1 cellular context compared by ENCODE assay signal in genomic region chr5:151068571-151069197, GRCh38.
A peak's percentile ranks its signal among the peaks of the same experiment; 100 is the strongest.
TF ChIP-seq lines count a peak whose summit lies in the region.

No MANE protein-coding gene starts in this region.

TF ChIP-seq in GM12878, 131 proteins besides CTCF, POLR2A, EP300 and RAD21 (continued from another document and continues in another):
- no peak for TF ChIP-seq E2F4 (IDR thresholded peaks at IDR 0.05; ENCODE audit: low read depth, low read length)
- TF ChIP-seq BACH1 (IDR thresholded peaks at IDR 0.05; ENCODE audit: borderline replicate concordance), result 0 out of 2 replicates have a peak, but pooled peaks have one; percentile 23
- no peak for TF ChIP-seq TCF7 (IDR thresholded peaks at IDR 0.05; ENCODE audit: borderline replicate concordance)
- no peak for TF ChIP-seq ZBTB33 (IDR thresholded peaks at IDR 0.05)
- no peak for TF ChIP-seq ASH2L (IDR thresholded peaks at IDR 0.05; ENCODE audit: borderline replicate concordance, low read depth)
- no peak for TF ChIP-seq CUX1 (IDR thresholded peaks at IDR 0.05; ENCODE audit: insufficient replicate concordance, low read depth, low read length)
- TF ChIP-seq WRNIP1 (IDR thresholded peaks at IDR 0.05; ENCODE audit: borderline replicate concordance, low read depth, low read length), result no peak
- TF ChIP-seq IRF3 (IDR thresholded peaks at IDR 0.05), result no peak
- TF ChIP-seq MEF2B (IDR thresholded peaks at IDR 0.05; ENCODE audit: partially characterized antibody, poor library complexity, severe bottlenecking), result peak; percentile 52
- no peak for TF ChIP-seq ZNF687 (IDR thresholded peaks at IDR 0.05)
- TF ChIP-seq HCFC1 (IDR thresholded peaks at IDR 0.05; ENCODE audit: low read length), result no peak
- TF ChIP-seq ZNF217 (IDR thresholded peaks at IDR 0.05), result no peak
- TF ChIP-seq TARDBP (IDR thresholded peaks at IDR 0.05; ENCODE audit: borderline replicate concordance), result no peak
- no peak for TF ChIP-seq TAF1 (IDR thresholded peaks at IDR 0.05; ENCODE audit: borderline replicate concordance, low read depth, low read length)
- TF ChIP-seq HDGF (IDR thresholded peaks at IDR 0.05), result no peak; the same call in 1 of the 2 replicates
- TF ChIP-seq HDAC6 (IDR thresholded peaks at IDR 0.05; ENCODE audit: unreplicated experiment), result no peak
- TF ChIP-seq CBX3 (IDR thresholded peaks at IDR 0.05; ENCODE audit: borderline replicate concordance, low read depth), result no peak
- no peak for TF ChIP-seq SREBF1 (IDR thresholded peaks at IDR 0.05; ENCODE audit: low read length)
- no peak for TF ChIP-seq IRF5 (IDR thresholded peaks at IDR 0.05; ENCODE audit: borderline replicate concordance)
- TF ChIP-seq IKZF1 (conservative IDR thresholded peaks at IDR 0.05), result peak; percentile 54
- TF ChIP-seq EGR1 (IDR thresholded peaks at IDR 0.05; ENCODE audit: borderline replicate concordance in 1 of 2, low read depth in 2 of 2, low read length in 2 of 2), result 0 out of 3 replicates have a peak, but pooled peaks of 1 of the 2 experiments have one; percentile 16
- peak; percentile 32; the same call in 1 of the 2 replicates for TF ChIP-seq PAX5 (IDR thresholded peaks at IDR 0.05; ENCODE audit: borderline replicate concordance, low read depth, low read length)
- TF ChIP-seq SMC3 (IDR thresholded peaks at IDR 0.05; ENCODE audit: borderline replicate concordance, low read length), result no peak
- TF ChIP-seq HSF1 (IDR thresholded peaks at IDR 0.05; ENCODE audit: low read depth, low read length), result no peak
- no peak for TF ChIP-seq NR2C2 (IDR thresholded peaks at IDR 0.05; ENCODE audit: borderline replicate concordance, control insufficient read depth, insufficient read length, low read depth)
- peak; percentile 51; the same call in 1 of the 2 replicates for TF ChIP-seq POLR2AphosphoS5 (IDR thresholded peaks at IDR 0.05; ENCODE audit: low read length)
- TF ChIP-seq ATF2 (IDR thresholded peaks at IDR 0.05; ENCODE audit: low read length), result no peak
- peak; percentile 18; the same call in 1 of the 2 replicates for TF ChIP-seq NR2F1 (conservative IDR thresholded peaks at IDR 0.05)
- no peak for TF ChIP-seq ZNF592 (IDR thresholded peaks at IDR 0.05)
- TF ChIP-seq RFX5 (IDR thresholded peaks at IDR 0.05; ENCODE audit: low read depth, low read length), result no peak
- no peak for TF ChIP-seq MEF2A (IDR thresholded peaks at IDR 0.05; ENCODE audit: insufficient read depth, low read depth, low read length)
- TF ChIP-seq BCL11A (IDR thresholded peaks at IDR 0.05; ENCODE audit: low read depth, low read length), result no peak
- TF ChIP-seq LARP7 (IDR thresholded peaks at IDR 0.05), result no peak
- TF ChIP-seq ZZZ3 (IDR thresholded peaks at IDR 0.05; ENCODE audit: control insufficient read depth, insufficient read length, low read depth), result no peak
- no peak for TF ChIP-seq PAX8 (IDR thresholded peaks at IDR 0.05)
